ENCODE assay signal across 1 cellular context in genomic region chr11:33997473-33998347, GRCh38.
TF ChIP-seq lines count a peak whose summit lies in the region.

No MANE protein-coding gene starts in this region.

TF ChIP-seq in IMR-90, 13 proteins besides CTCF, POLR2A, EP300 and RAD21 (continued from another document):
- TF ChIP-seq, protein P1, sequence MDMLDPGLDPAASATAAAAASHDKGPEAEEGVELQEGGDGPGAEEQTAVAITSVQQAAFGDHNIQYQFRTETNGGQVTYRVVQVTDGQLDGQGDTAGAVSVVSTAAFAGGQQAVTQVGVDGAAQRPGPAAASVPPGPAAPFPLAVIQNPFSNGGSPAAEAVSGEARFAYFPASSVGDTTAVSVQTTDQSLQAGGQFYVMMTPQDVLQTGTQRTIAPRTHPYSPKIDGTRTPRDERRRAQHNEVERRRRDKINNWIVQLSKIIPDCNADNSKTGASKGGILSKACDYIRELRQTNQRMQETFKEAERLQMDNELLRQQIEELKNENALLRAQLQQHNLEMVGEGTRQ (IDR thresholded peaks at IDR 0.05; ENCODE audit: low read depth, low read length) = no peak
- TF ChIP-seq RFX5 (IDR thresholded peaks at IDR 0.05; ENCODE audit: low read depth, low read length) (no peak), NFE2L2 (IDR thresholded peaks at IDR 0.05; ENCODE audit: low read depth, low read length) (no peak), BHLHE40 (IDR thresholded peaks at IDR 0.05; ENCODE audit: low read depth, low read length) (no peak), ELK1 (IDR thresholded peaks at IDR 0.05; ENCODE audit: borderline replicate concordance, low read depth, low read length) (no peak), MXI1 (IDR thresholded peaks at IDR 0.05; ENCODE audit: borderline replicate concordance, low read depth, low read length) (no peak), MAFK (IDR thresholded peaks at IDR 0.05; ENCODE audit: low read depth, low read length) (no peak), SMC3 (IDR thresholded peaks at IDR 0.05; ENCODE audit: low read depth, low read length) (no peak)
